Comparison of ENCODE assay signal across 10 cellular contexts in genomic region chr13:40101708-40102359, GRCh38.
DNase-seq lines count a peak whose midpoint lies in the region; ATAC-seq and TF ChIP-seq lines count a peak whose summit lies in the region.
"Had no signal": no experiment of that assay in that cellular context is flagged by ENCODE, and none has a peak within 500 bp of the region (broad histone marks: within the 10 kb centered on the region; RNA-seq: fewer than 3 reads in every experiment).

No MANE protein-coding gene starts in this region.

- no peaks in the 10 kb centered on the region for H3K27me3 ChIP-seq in CD4-positive, alpha-beta T cell (ENCODE audit: control insufficient read depth, insufficient read depth, low read length)
- no peaks in the 10 kb centered on the region for H3K27me3 ChIP-seq in BE2C

- no peak overlapping the region for H3K27ac ChIP-seq in CD4-positive, alpha-beta T cell (ENCODE audit: low read depth, low read length)

- no peaks in the 10 kb centered on the region for H3K9me3 ChIP-seq in CD4-positive, alpha-beta T cell (ENCODE audit: control insufficient read depth, low read length)
- H3K9me3 ChIP-seq in BE2C: no peaks in the 10 kb centered on the region

- H3K4me3 ChIP-seq in BE2C (ENCODE audit: low read depth, low read length): no peak overlapping the region

- H3K36me3 ChIP-seq in BE2C: no peaks in the 10 kb centered on the region

- no peak overlapping the region for H3K4me3 Mint-ChIP-seq in CD4-positive, alpha-beta T cell
- H3K4me3 Mint-ChIP-seq in activated naive CD8-positive, alpha-beta T cell treated with anti-CD3 and anti-CD28 coated beads, Interleukin-2, amount 10 ng/mL, durations not matched to agents 7 days and 5 days: no peak overlapping the region
- H3K4me3 Mint-ChIP-seq: naive thymus-derived CD8-positive, alpha-beta T cell had no signal

- H3K4me1 Mint-ChIP-seq in CD4-positive, alpha-beta T cell (ENCODE audit: low read depth): peaks cover 34% of the 10 kb centered on the region
- H3K4me1 Mint-ChIP-seq in activated naive CD8-positive, alpha-beta T cell treated with anti-CD3 and anti-CD28 coated beads, Interleukin-2, amount 10 ng/mL, durations not matched to agents 7 days and 5 days: peaks cover 25% of the 10 kb centered on the region

- H3K4me1 ChIP-seq in BE2C: no peaks in the 10 kb centered on the region

- CTCF ChIA-PET in CD4-positive, alpha-beta T cell (lab: Charles Lee): no interaction called here

- ATAC-seq in CD4-positive, alpha-beta T cell (ENCODE audit: poor library complexity): no peak
- ATAC-seq in GM19455 (IDR thresholded peaks at IDR 0.05; ENCODE audit: unreplicated experiment): peak; percentile 73
- ATAC-seq in HG03196 (IDR thresholded peaks at IDR 0.05; ENCODE audit: unreplicated experiment): peak; percentile 78
- peak; percentile 35 for ATAC-seq in activated naive CD8-positive, alpha-beta T cell treated with anti-CD3 and anti-CD28 coated beads, Interleukin-2, amount 10 ng/mL, durations not matched to agents 7 days and 5 days (ENCODE audit: low read depth)
- ATAC-seq: naive thymus-derived CD8-positive, alpha-beta T cell had no signal

- POLR2A ChIA-PET in CD4-positive, alpha-beta T cell (lab: Charles Lee): interaction anchor here (1.2 to 1.4 kb wide), 2 partner anchors 42 to 85 kb away, joined by 3 read pairs; no protein-coding TSS in a partner anchor
- POLR2A ChIA-PET in activated naive CD8-positive, alpha-beta T cell treated with anti-CD3 and anti-CD28 coated beads, Interleukin-2, amount 10 ng/mL, durations not matched to agents 7 days and 5 days (lab: Charles Lee): interaction anchor here (0.5 kb wide), 1 partner anchor 18 kb away, joined by 3 read pairs; no protein-coding TSS in a partner anchor

- no peaks in the 10 kb centered on the region for H3K27me3 Mint-ChIP-seq in CD4-positive, alpha-beta T cell
- H3K27me3 Mint-ChIP-seq in activated naive CD8-positive, alpha-beta T cell treated with anti-CD3 and anti-CD28 coated beads, Interleukin-2, amount 10 ng/mL, durations not matched to agents 7 days and 5 days: no peaks in the 10 kb centered on the region

- intact Hi-C loops in CD4-positive, alpha-beta T cell (cut with DNase I, micrococcal nuclease): no loop called here

- peak overlapping the region; percentile 52 for H3K27ac Mint-ChIP-seq in CD4-positive, alpha-beta T cell
- H3K27ac Mint-ChIP-seq in activated naive CD8-positive, alpha-beta T cell treated with anti-CD3 and anti-CD28 coated beads, Interleukin-2, amount 10 ng/mL, durations not matched to agents 7 days and 5 days: peak overlapping the region; percentile 58

- no peak for TF ChIP-seq CTCF in CD4-positive, alpha-beta T cell (IDR thresholded peaks at IDR 0.05)
- TF ChIP-seq CTCF in BE2C (IDR thresholded peaks at IDR 0.05; ENCODE audit: low read depth, low read length): no peak

- H3K9me3 Mint-ChIP-seq in CD4-positive, alpha-beta T cell: no peaks in the 10 kb centered on the region
- H3K9me3 Mint-ChIP-seq in activated naive CD8-positive, alpha-beta T cell treated with anti-CD3 and anti-CD28 coated beads, Interleukin-2, amount 10 ng/mL, durations not matched to agents 7 days and 5 days: peaks cover 17% of the 10 kb centered on the region

- H3K36me3 Mint-ChIP-seq in CD4-positive, alpha-beta T cell (ENCODE audit: low read depth): no peaks in the 10 kb centered on the region
- peaks cover 17% of the 10 kb centered on the region for H3K36me3 Mint-ChIP-seq in activated naive CD8-positive, alpha-beta T cell treated with anti-CD3 and anti-CD28 coated beads, Interleukin-2, amount 10 ng/mL, durations not matched to agents 7 days and 5 days

- no peak for DNase-seq in CD4-positive, alpha-beta T cell
- no peak for DNase-seq in activated naive CD8-positive, alpha-beta T cell treated with anti-CD3 and anti-CD28 coated beads, Interleukin-2, amount 10 ng/mL, durations not matched to agents 7 days and 5 days
- DNase-seq in mucosa of gallbladder (ENCODE audit: low spot score) (no peak), HK-2 (ENCODE audit: unreplicated experiment) (no peak), BE2C (no peak), hepatic stellate cell (ENCODE audit: low spot score) (no peak)
- DNase-seq: C1 segment of cervical spinal cord; naive thymus-derived CD8-positive, alpha-beta T cell had no signal
